ENCODE assay signal across 30 cellular contexts in genomic region chr7:124713086-124713485, GRCh38. TPM values are rescaled to one million over a fixed set of nuclear protein-coding genes. Genes with fewer than 3 reads are reported as not detected.
"Had no signal": no experiment of that assay in that cellular context is flagged by ENCODE, and none has a peak within 500 bp of the region (broad histone marks: within the 10 kb centered on the region; RNA-seq: fewer than 3 reads in every experiment).

No MANE protein-coding gene starts in this region.

- DNase-seq: activated B cell treated with CpG ODN at 0.5 μM for 24 hours; activated CD8-positive, alpha-beta memory T cell treated with anti-CD3 and anti-CD28 coated beads, Interleukin-2, amount 10 ng/mL, durations not matched to agents 7 days and 5 days; activated CD8-positive, alpha-beta T cell treated with anti-CD3 and anti-CD28 coated beads, Interleukin-2, amount 10 ng/mL, durations not matched to agents 7 days and 5 days; activated naive CD8-positive, alpha-beta T cell treated with anti-CD3 and anti-CD28 coated beads, Interleukin-2, amount 50 U/mL, for 24 hours; activated T-cell treated with anti-CD3 and anti-CD28 coated beads, Interleukin-2, amount 50 U/mL, for 48 hours; amygdala; caudate nucleus; endodermal cell; foreskin keratinocyte; heart left ventricle; hypothalamus; immature natural killer cell; kidney; left colon; naive thymus-derived CD4-positive, alpha-beta T cell; pancreas; retina; small intestine; stimulated activated CD4-positive, alpha-beta T cell treated with anti-CD3 and anti-CD28 coated beads, Interleukin-4, amount 100 ng/mL, for 24 hours; stimulated activated naive CD8-positive, alpha-beta T cell treated with anti-CD3 and anti-CD28 coated beads, Interleukin-15, amount 100 ng/mL, for 72 hours; T-helper 2 cell had no signal

- H3K36me3 ChIP-seq: heart left ventricle, pancreas, prostate gland, tibial nerve had no signal

- H3K4me1 ChIP-seq: heart left ventricle, pancreas, prostate gland, tibial nerve had no signal

- H3K4me3 ChIP-seq: heart left ventricle, pancreas, prostate gland, tibial nerve had no signal

- FAIRE-seq: kidney, pancreas, small intestine had no signal

- H3K36me3 Mint-ChIP-seq: activated CD8-positive, alpha-beta memory T cell treated with anti-CD3 and anti-CD28 coated beads, Interleukin-2, amount 10 ng/mL, durations not matched to agents 7 days and 5 days; mesothelial cell of epicardium; stimulated activated effector memory CD8-positive, alpha-beta T cell treated with anti-CD3 and anti-CD28 coated beads, Interleukin-12 subunit alpha, Interleukin-12 subunit beta, amount 100 ng/mL, for 72 hours had no signal

- H3K4me3 Mint-ChIP-seq: activated B cell treated with CpG ODN at 0.5 μM for 24 hours; activated CD8-positive, alpha-beta memory T cell treated with anti-CD3 and anti-CD28 coated beads, Interleukin-2, amount 10 ng/mL, durations not matched to agents 7 days and 5 days; activated CD8-positive, alpha-beta T cell treated with anti-CD3 and anti-CD28 coated beads, Interleukin-2, amount 10 ng/mL, durations not matched to agents 7 days and 5 days; activated naive CD4-positive, alpha-beta T cell treated with anti-CD3 and anti-CD28 coated beads, Interleukin-2, amount 50 U/mL, for 24 hours; activated naive CD8-positive, alpha-beta T cell treated with anti-CD3 and anti-CD28 coated beads, Interleukin-2, amount 50 U/mL, for 24 hours; dendritic cell treated with granulocyte-macrophage colony-stimulating factor and Interleukin-4, amounts not matched to agents 40 ng/mL and 50 ng/mL, for 4 days; endodermal cell; immature natural killer cell; mesothelial cell of epicardium; naive thymus-derived CD4-positive, alpha-beta T cell; stimulated activated effector memory CD8-positive, alpha-beta T cell treated with anti-CD3 and anti-CD28 coated beads, Interleukin-12 subunit alpha, Interleukin-12 subunit beta, amount 100 ng/mL, for 72 hours; stimulated activated naive CD8-positive, alpha-beta T cell treated with anti-CD3 and anti-CD28 coated beads, Interleukin-15, amount 100 ng/mL, for 72 hours had no signal

- H3K27me3 Mint-ChIP-seq: activated B cell treated with CpG ODN at 0.5 μM for 24 hours; activated CD8-positive, alpha-beta memory T cell treated with anti-CD3 and anti-CD28 coated beads, Interleukin-2, amount 10 ng/mL, durations not matched to agents 7 days and 5 days; activated naive CD4-positive, alpha-beta T cell treated with anti-CD3 and anti-CD28 coated beads, Interleukin-2, amount 50 U/mL, for 24 hours; activated naive CD8-positive, alpha-beta T cell treated with anti-CD3 and anti-CD28 coated beads, Interleukin-2, amount 50 U/mL, for 24 hours; dendritic cell treated with granulocyte-macrophage colony-stimulating factor and Interleukin-4, amounts not matched to agents 40 ng/mL and 50 ng/mL, for 4 days; naive thymus-derived CD4-positive, alpha-beta T cell; stimulated activated naive CD8-positive, alpha-beta T cell treated with anti-CD3 and anti-CD28 coated beads, Interleukin-15, amount 100 ng/mL, for 72 hours had no signal

- H3K27ac ChIP-seq: foreskin keratinocyte, heart left ventricle, pancreas, prostate gland, tibial nerve had no signal

- ATAC-seq: activated CD8-positive, alpha-beta memory T cell treated with anti-CD3 and anti-CD28 coated beads, Interleukin-2, amount 10 ng/mL, durations not matched to agents 7 days and 5 days; activated CD8-positive, alpha-beta T cell treated with anti-CD3 and anti-CD28 coated beads, Interleukin-2, amount 10 ng/mL, durations not matched to agents 7 days and 5 days; activated naive CD8-positive, alpha-beta T cell treated with anti-CD3 and anti-CD28 coated beads, Interleukin-2, amount 50 U/mL, for 24 hours; esophagus mucosa; foreskin keratinocyte; heart left ventricle; left colon; naive thymus-derived CD4-positive, alpha-beta T cell; pancreas; sciatic nerve; stimulated activated effector memory CD8-positive, alpha-beta T cell treated with anti-CD3 and anti-CD28 coated beads, Interleukin-12 subunit alpha, Interleukin-12 subunit beta, amount 100 ng/mL, for 72 hours; stimulated activated naive CD8-positive, alpha-beta T cell treated with anti-CD3 and anti-CD28 coated beads, Interleukin-15, amount 100 ng/mL, for 72 hours had no signal

- H3K27ac Mint-ChIP-seq: activated B cell treated with CpG ODN at 0.5 μM for 24 hours; activated CD8-positive, alpha-beta memory T cell treated with anti-CD3 and anti-CD28 coated beads, Interleukin-2, amount 10 ng/mL, durations not matched to agents 7 days and 5 days; activated CD8-positive, alpha-beta T cell treated with anti-CD3 and anti-CD28 coated beads, Interleukin-2, amount 10 ng/mL, durations not matched to agents 7 days and 5 days; activated naive CD4-positive, alpha-beta T cell treated with anti-CD3 and anti-CD28 coated beads, Interleukin-2, amount 50 U/mL, for 24 hours; activated naive CD8-positive, alpha-beta T cell treated with anti-CD3 and anti-CD28 coated beads, Interleukin-2, amount 50 U/mL, for 24 hours; activated T-helper 2 cell treated with anti-CD3 and anti-CD28 coated beads, Interferon-gamma antibody, Interleukin-2, Interleukin-4, amounts not matched to agents 10 μg/mL and 5 μg/mL and 100 μg/mL, durations not matched to agents 14 hours and 24 hours and 36 hours; dendritic cell treated with granulocyte-macrophage colony-stimulating factor and Interleukin-4, amounts not matched to agents 40 ng/mL and 50 ng/mL, for 4 days; endodermal cell; immature natural killer cell; mesothelial cell of epicardium; naive thymus-derived CD4-positive, alpha-beta T cell; stimulated activated effector memory CD8-positive, alpha-beta T cell treated with anti-CD3 and anti-CD28 coated beads, Interleukin-12 subunit alpha, Interleukin-12 subunit beta, amount 100 ng/mL, for 72 hours; stimulated activated naive CD8-positive, alpha-beta T cell treated with anti-CD3 and anti-CD28 coated beads, Interleukin-15, amount 100 ng/mL, for 72 hours had no signal

- H3K9me3 ChIP-seq: pancreas, prostate gland had no signal

- H3K27me3 ChIP-seq: foreskin keratinocyte, heart left ventricle, pancreas, tibial nerve had no signal

- H3K4me1 Mint-ChIP-seq: activated B cell treated with CpG ODN at 0.5 μM for 24 hours; activated CD8-positive, alpha-beta memory T cell treated with anti-CD3 and anti-CD28 coated beads, Interleukin-2, amount 10 ng/mL, durations not matched to agents 7 days and 5 days; activated naive CD4-positive, alpha-beta T cell treated with anti-CD3 and anti-CD28 coated beads, Interleukin-2, amount 50 U/mL, for 24 hours; activated naive CD8-positive, alpha-beta T cell treated with anti-CD3 and anti-CD28 coated beads, Interleukin-2, amount 50 U/mL, for 24 hours; immature natural killer cell; naive thymus-derived CD4-positive, alpha-beta T cell; stimulated activated effector memory CD8-positive, alpha-beta T cell treated with anti-CD3 and anti-CD28 coated beads, Interleukin-12 subunit alpha, Interleukin-12 subunit beta, amount 100 ng/mL, for 72 hours; stimulated activated naive CD8-positive, alpha-beta T cell treated with anti-CD3 and anti-CD28 coated beads, Interleukin-15, amount 100 ng/mL, for 72 hours had no signal

RNA-seq across cellular contexts. Expression of gene GPR37, which starts 52.5 kb away (rescaled TPM):
- total RNA-seq: activated B cell treated with CpG ODN at 0.5 μM for 24 hours; activated CD8-positive, alpha-beta memory T cell treated with anti-CD3 and anti-CD28 coated beads, Interleukin-2, amount 10 ng/mL, durations not matched to agents 7 days and 5 days; activated CD8-positive, alpha-beta T cell treated with anti-CD3 and anti-CD28 coated beads, Interleukin-2, amount 10 ng/mL, durations not matched to agents 7 days and 5 days; activated T-helper 2 cell treated with anti-CD3 and anti-CD28 coated beads, Interferon-gamma antibody, Interleukin-2, Interleukin-4, amounts not matched to agents 10 μg/mL and 5 μg/mL and 100 μg/mL, durations not matched to agents 14 hours and 24 hours and 36 hours; naive thymus-derived CD4-positive, alpha-beta T cell had no signal
- polyA plus RNA-seq: immature natural killer cell; naive thymus-derived CD4-positive, alpha-beta T cell had no signal
